8 cellular contexts compared by ENCODE assay signal in genomic region chr19:45130888-45131615, GRCh38. TPM values are rescaled to one million over a fixed set of nuclear protein-coding genes. Genes with fewer than 3 reads are reported as not detected.
DNase-seq lines count a peak whose midpoint lies in the region; ATAC-seq and TF ChIP-seq lines count a peak whose summit lies in the region.

No MANE protein-coding gene starts in this region.

- no peaks in the 10 kb centered on the region for H3K36me3 Mint-ChIP-seq in HFFc6 (ENCODE audit: low read depth)

- H3K4me3 Mint-ChIP-seq in HFFc6: no peak overlapping the region

- H3K27ac ChIP-seq in OCI-LY3 (ENCODE audit: low read length): no peak overlapping the region
- H3K27ac ChIP-seq in esophagus muscularis mucosa (replicated peaks in 1 of 4): no peak overlapping the region

- peaks cover 3% of the 10 kb centered on the region; the same call in 1 of the 2 replicates for H3K36me3 ChIP-seq in BJ (ENCODE audit: control insufficient read depth, insufficient read depth, low read length)
- H3K36me3 ChIP-seq in OCI-LY3 (replicated peaks; ENCODE audit: low read depth, low read length): peaks cover 2% of the 10 kb centered on the region
- H3K36me3 ChIP-seq in esophagus muscularis mucosa: peaks cover 0 to 8% (median 0%) of the 10 kb centered on the region in 4 donors

- DNase-seq in BJ (ENCODE audit: low read depth): no peak
- DNase-seq in HFFc6: no peak
- DNase-seq in head of caudate nucleus: peak; percentile 53 to 95 (median 82)
- DNase-seq in effector CD4-positive, alpha-beta T cell: no peak
- no peak for DNase-seq in esophagus muscularis mucosa (ENCODE audit: extremely low spot score)

- no peaks in the 10 kb centered on the region for H3K9me3 ChIP-seq in OCI-LY3 (ENCODE audit: insufficient read depth, low read length)
- no peaks in the 10 kb centered on the region for H3K9me3 ChIP-seq in esophagus muscularis mucosa

- H3K4me1 ChIP-seq in OCI-LY3 (ENCODE audit: low read length): peaks cover 3% of the 10 kb centered on the region
- H3K4me1 ChIP-seq in esophagus muscularis mucosa: peaks cover 0 to 8% (median 4%) of the 10 kb centered on the region in 4 donors

- peak overlapping the region; percentile 21; the same call in 1 of the 2 replicates for H3K27ac Mint-ChIP-seq in HFFc6

- no peaks in the 10 kb centered on the region for H3K9me3 Mint-ChIP-seq in HFFc6

- no peaks in the 10 kb centered on the region; the same call in 1 of the 2 replicates for H4K20me1 ChIP-seq in OCI-LY3 (ENCODE audit: insufficient read depth, low read length)

- H3K27me3 ChIP-seq in BJ (ENCODE audit: control insufficient read depth, insufficient read depth, low read length) (no peaks in the 10 kb centered on the region), OCI-LY3 (ENCODE audit: low read depth, low read length) (no peaks in the 10 kb centered on the region), esophagus muscularis mucosa (no peaks in the 10 kb centered on the region)

- no peak overlapping the region for H2AFZ ChIP-seq in OCI-LY3 (ENCODE audit: low read depth, low read length)

- intact Hi-C loops in head of caudate nucleus (cut with DNase I) (no loop called here), esophagus muscularis mucosa (cut with DNase I) (no loop called here)

- H3K4me3 ChIP-seq in BJ (ENCODE audit: low read depth, low read length): no peak overlapping the region
- H3K4me3 ChIP-seq in OCI-LY3 (ENCODE audit: low read length): no peak overlapping the region
- no peak overlapping the region for H3K4me3 ChIP-seq in esophagus muscularis mucosa

- TF ChIP-seq CTCF in BJ (IDR thresholded peaks at IDR 0.05; ENCODE audit: insufficient read depth, low read depth, low read length): peak; percentile 37
- peak; percentile 56 for TF ChIP-seq CTCF in HFFc6 (IDR thresholded peaks at IDR 0.05)
- TF ChIP-seq CTCF in OCI-LY3 (IDR thresholded peaks at IDR 0.05; ENCODE audit: low read depth, low read length): peak; percentile 58
- no peak for TF ChIP-seq CTCF in esophagus muscularis mucosa (IDR thresholded peaks at IDR 0.05)

- POLR2A ChIA-PET in BJ (lab: Charles Lee): no interaction called here

- CTCF ChIA-PET in BJ (lab: Yijun Ruan, JAX): interaction anchor here (0.8 to 1.2 kb wide), 6 partner anchors 12 to 208 kb away, joined by 3 to 4 read pairs (median 3); no protein-coding TSS in a partner anchor

- H3K4me2 ChIP-seq in OCI-LY3 (ENCODE audit: low read length): no peak overlapping the region

- peaks cover 2% of the 10 kb centered on the region; the same call in 1 of the 2 replicates for H3K27me3 Mint-ChIP-seq in HFFc6 (ENCODE audit: insufficient read depth)

- H3K79me2 ChIP-seq in OCI-LY3 (ENCODE audit: low read length): peaks cover 22% of the 10 kb centered on the region

- no peak for TF ChIP-seq POLR2A in esophagus muscularis mucosa (IDR thresholded peaks at IDR 0.05; ENCODE audit: low read depth)

- H3K4me1 Mint-ChIP-seq in HFFc6 (ENCODE audit: low read depth): peaks cover 12% of the 10 kb centered on the region; the same call in 1 of the 2 replicates

- TF ChIP-seq EP300 in esophagus muscularis mucosa (IDR thresholded peaks at IDR 0.05): no peak

- no peak for ATAC-seq in GM18867 (IDR thresholded peaks at IDR 0.05; ENCODE audit: unreplicated experiment)
- ATAC-seq in HG03175 (IDR thresholded peaks at IDR 0.05; ENCODE audit: unreplicated experiment): no peak

- WGBS in esophagus muscularis mucosa: 59% methylated on average over 12 of the region's 13 CpGs

- H3K9ac ChIP-seq in OCI-LY3 (ENCODE audit: low read length): no peak overlapping the region

RNA-seq across cellular contexts. Expression of gene NKPD1, which starts 29.7 kb away (rescaled TPM):
- polyA plus RNA-seq in BJ (2011; rRNA removed): 0.02 and 0.05 TPM in 2 replicates
- polyA minus RNA-seq in BJ (2011; rRNA and poly(A)+ RNA removed): not detected in 2 replicates
- under 1 TPM in 5 of 6 experiments, not detected in 1; 0.07 to 0.17 (median 0.07) TPM for total RNA-seq in HFFc6 (2021; fragmentation: NEBNext Ultra II Directional; extraction: Animal tissue kit (Norgen Biotek cat#: 25700))
- under 1 TPM in 1 of 4 donors, not detected in 3; 0.26 TPM for total RNA-seq in esophagus muscularis mucosa

RNA-seq across cellular contexts. Expression of gene PPP1R37, which starts 38.1 kb away (rescaled TPM):
- 10.8 and 16.1 TPM in 2 replicates for polyA plus RNA-seq in BJ (2011; rRNA removed)
- 7.5 and 10.5 TPM in 2 replicates for polyA minus RNA-seq in BJ (2011; rRNA and poly(A)+ RNA removed)
- 10 to 100 TPM; 20.4 to 27.4 (median 21.6) TPM for total RNA-seq in HFFc6 (2021; fragmentation: NEBNext Ultra II Directional; extraction: Animal tissue kit (Norgen Biotek cat#: 25700))
- total RNA-seq in esophagus muscularis mucosa: 10 to 100 TPM; 21.0 to 46.7 (median 28.3) TPM

RNA-seq across cellular contexts. Expression of gene TRAPPC6A, which starts 47.0 kb away (rescaled TPM):
- 9.7 and 15.0 TPM in 2 replicates for polyA plus RNA-seq in BJ (2011; rRNA removed)
- 1.4 and 2.4 TPM in 2 replicates for polyA minus RNA-seq in BJ (2011; rRNA and poly(A)+ RNA removed)
- total RNA-seq in HFFc6 (2021; fragmentation: NEBNext Ultra II Directional; extraction: Animal tissue kit (Norgen Biotek cat#: 25700)): 1 to 10 TPM; 3.5 to 6.9 (median 5.2) TPM
- 10 to 100 TPM; 18.3 to 27.0 (median 19.4) TPM for total RNA-seq in esophagus muscularis mucosa

RNA-seq across cellular contexts. Expression of gene BLOC1S3, which starts 47.5 kb away (rescaled TPM):
- 7.1 and 8.3 TPM in 2 replicates for polyA plus RNA-seq in BJ (2011; rRNA removed)
- 9.7 and 12.5 TPM in 2 replicates for polyA minus RNA-seq in BJ (2011; rRNA and poly(A)+ RNA removed)
- 10 to 100 TPM; 10.5 to 14.2 (median 12.2) TPM for total RNA-seq in HFFc6 (2021; fragmentation: NEBNext Ultra II Directional; extraction: Animal tissue kit (Norgen Biotek cat#: 25700))
- 10 to 100 TPM in 3 of 4 donors, 1 to 10 TPM in 1; 5.4 to 21.9 (median 16.1) TPM for total RNA-seq in esophagus muscularis mucosa

RNA-seq across cellular contexts. Expression of gene GEMIN7, which starts 52.0 kb away (rescaled TPM):
- polyA plus RNA-seq in BJ (2011; rRNA removed): 17.0 and 25.0 TPM in 2 replicates
- polyA minus RNA-seq in BJ (2011; rRNA and poly(A)+ RNA removed): 10.7 and 13.8 TPM in 2 replicates
- 10 to 100 TPM; 34.3 to 43.4 (median 39.0) TPM for total RNA-seq in HFFc6 (2021; fragmentation: NEBNext Ultra II Directional; extraction: Animal tissue kit (Norgen Biotek cat#: 25700))
- 10 to 100 TPM; 12.3 to 19.1 (median 15.3) TPM for total RNA-seq in esophagus muscularis mucosa

Comparison
In these comparisons a context has a peak if more than half of its experiments do, and no peak if none do; other contexts are left out.
1. DNase-seq: peak in head of caudate nucleus (42 of 42); none in BJ (single experiment), HFFc6 (single experiment), effector CD4-positive, alpha-beta T cell (single experiment) and esophagus muscularis mucosa (single experiment).
2. CTCF ChIP-seq: peak in BJ (single experiment), HFFc6 (single experiment) and OCI-LY3 (single experiment); none in esophagus muscularis mucosa (0 of 3).